16 cellular contexts compared by ENCODE assay signal in genomic region chr1:66265796-66266195, GRCh38.
DNase-seq lines count a peak whose midpoint lies in the region; ATAC-seq and TF ChIP-seq lines count a peak whose summit lies in the region.
"Had no signal": no experiment of that assay in that cellular context is flagged by ENCODE, and none has a peak within 500 bp of the region (broad histone marks: within the 10 kb centered on the region; RNA-seq: fewer than 3 reads in every experiment).

No MANE protein-coding gene starts in this region.

- DNase-seq in left ventricle myocardium superior (no peak), left cardiac atrium (no peak), right atrium auricular region (ENCODE audit: low spot score) (no peak), upper lobe of left lung (no peak), HEK293T (ENCODE audit: extremely low spot score) (no peak)
- DNase-seq: DMS79; H9; NK-92 treated with Interleukin-12 subunit alpha and Interleukin-12 subunit beta, amount 100 ng/mL, for 24 hours; SK-N-SH; stimulated activated CD4-positive, alpha-beta T cell treated with anti-CD3 and anti-CD28 coated beads, Interleukin-15, amount 100 ng/mL, for 24 hours had no signal

- H2AFZ ChIP-seq in OCI-LY1 (ENCODE audit: low read length) = no peak overlapping the region

- H3K36me3 Mint-ChIP-seq in activated T-helper 17 cell treated with anti-CD3 and anti-CD28 coated beads, Interleukin-2, amount 50 U/mL, for 72 hours (ENCODE audit: low read depth) = no peaks in the 10 kb centered on the region
- H3K36me3 Mint-ChIP-seq: memory B cell, type B pancreatic cell had no signal

- H3K9ac ChIP-seq in OCI-LY1 (ENCODE audit: low read length) = no peak overlapping the region
- H3K9ac ChIP-seq: SK-N-SH had no signal

- no peaks in the 10 kb centered on the region for H3K9me2 ChIP-seq in OCI-LY1 (ENCODE audit: low read depth, low read length)
- H3K9me2 ChIP-seq: SK-N-SH had no signal

- 50 to 63% methylated on average over 3 of the region's 3 CpGs for WGBS in upper lobe of left lung, 2 donors

- no peak overlapping the region for H3K4me3 Mint-ChIP-seq in activated T-helper 17 cell treated with anti-CD3 and anti-CD28 coated beads, Interleukin-2, amount 50 U/mL, for 72 hours
- H3K4me3 Mint-ChIP-seq: H9, memory B cell, type B pancreatic cell had no signal

- intact Hi-C loops in left ventricle myocardium superior (cut with micrococcal nuclease) = no loop called here
- intact Hi-C loops in left cardiac atrium (cut with DNase I) = no loop called here

- H3K27ac Mint-ChIP-seq in activated T-helper 17 cell treated with anti-CD3 and anti-CD28 coated beads, Interleukin-2, amount 50 U/mL, for 72 hours = no peak overlapping the region
- H3K27ac Mint-ChIP-seq: memory B cell, type B pancreatic cell had no signal

- H3K4me3 ChIP-seq in OCI-LY1 (ENCODE audit: low read depth, low read length, poor library complexity, severe bottlenecking) (no peak overlapping the region), right atrium auricular region (no peak overlapping the region), upper lobe of left lung (no peak overlapping the region)
- H3K4me3 ChIP-seq: esophagus muscularis mucosa had no signal

- H3K79me2 ChIP-seq in OCI-LY1 (ENCODE audit: insufficient read depth, low read length) = no peaks in the 10 kb centered on the region

- H3K4me2 ChIP-seq in OCI-LY1 (ENCODE audit: low read length) = no peak overlapping the region
- H3K4me2 ChIP-seq: SK-N-SH had no signal

- H3K4me1 ChIP-seq in OCI-LY1 (ENCODE audit: insufficient read depth, low read length, severe bottlenecking) (peaks cover 14% of the 10 kb centered on the region), right atrium auricular region (peaks cover 0 to 48% of the 10 kb centered on the region in 2 donors), upper lobe of left lung (peaks cover 16 to 46% (median 24%) of the 10 kb centered on the region in 4 donors)

- H4K20me1 ChIP-seq in OCI-LY1 (ENCODE audit: insufficient read depth, low read length) = no peaks in the 10 kb centered on the region

- POLR2A ChIA-PET in HEK293T (lab: Yijun Ruan, JAX) = interaction anchor here (1.5 kb wide), 1 partner anchor 66 kb away, joined by 4 read pairs; no protein-coding TSS in a partner anchor

- CTCF ChIA-PET in HEK293T (lab: Yijun Ruan, JAX) = interaction anchor here (0.9 kb wide), 1 partner anchor 181 kb away, joined by 3 read pairs; no protein-coding TSS in a partner anchor

- H3K27ac ChIP-seq in OCI-LY1 (ENCODE audit: low read depth, low read length, poor library complexity, severe bottlenecking) (no peak overlapping the region), right atrium auricular region (peak overlapping the region; percentile 62 to 93), upper lobe of left lung (peak overlapping the region in 3 of 4 donors; percentile 2 to 74 (median 56))
- H3K27ac ChIP-seq: esophagus muscularis mucosa had no signal

- TF ChIP-seq POLR2A in upper lobe of left lung (IDR thresholded peaks at IDR 0.05) = no peak

- TF ChIP-seq CTCF in OCI-LY1 (IDR thresholded peaks at IDR 0.05; ENCODE audit: low read length) (peak; percentile 21; the same call in 1 of the 2 replicates), right atrium auricular region (IDR thresholded peaks at IDR 0.05) (no peak), upper lobe of left lung (IDR thresholded peaks at IDR 0.05) (no peak)

- H3F3A ChIP-seq in OCI-LY1 (ENCODE audit: insufficient read depth, low read length) = no peaks in the 10 kb centered on the region

- ATAC-seq in left ventricle myocardium superior (peak; percentile 10), left cardiac atrium (no peak), upper lobe of left lung (ENCODE audit: low FRiP score in 2 of 2) (no peak), GM21528 (IDR thresholded peaks at IDR 0.05; ENCODE audit: low FRiP score, unreplicated experiment) (no peak)
- ATAC-seq in activated T-helper 17 cell treated with anti-CD3 and anti-CD28 coated beads, Interleukin-2, amount 50 U/mL, for 72 hours (replicated peaks) = no peak

- H3K4me1 Mint-ChIP-seq in activated T-helper 17 cell treated with anti-CD3 and anti-CD28 coated beads, Interleukin-2, amount 50 U/mL, for 72 hours = peaks cover 14% of the 10 kb centered on the region

- no peaks in the 10 kb centered on the region for H3K27me3 Mint-ChIP-seq in activated T-helper 17 cell treated with anti-CD3 and anti-CD28 coated beads, Interleukin-2, amount 50 U/mL, for 72 hours
- H3K27me3 Mint-ChIP-seq: memory B cell, type B pancreatic cell had no signal

- no peaks in the 10 kb centered on the region for H3K9me3 Mint-ChIP-seq in activated T-helper 17 cell treated with anti-CD3 and anti-CD28 coated beads, Interleukin-2, amount 50 U/mL, for 72 hours
- H3K9me3 Mint-ChIP-seq: H9, memory B cell, type B pancreatic cell had no signal

- no peaks in the 10 kb centered on the region for H3K36me3 ChIP-seq in OCI-LY1 (ENCODE audit: insufficient read depth, low read length)
- H3K36me3 ChIP-seq in right atrium auricular region = no peaks in the 10 kb centered on the region
- no peaks in the 10 kb centered on the region for H3K36me3 ChIP-seq in upper lobe of left lung
- H3K36me3 ChIP-seq: esophagus muscularis mucosa had no signal

- H3K27me3 ChIP-seq in OCI-LY1 (ENCODE audit: insufficient read depth, low read length) (no peaks in the 10 kb centered on the region), right atrium auricular region (no peaks in the 10 kb centered on the region), upper lobe of left lung (no peaks in the 10 kb centered on the region)
- H3K27me3 ChIP-seq: esophagus muscularis mucosa had no signal

- no peak for TF ChIP-seq EP300 in upper lobe of left lung (IDR thresholded peaks at IDR 0.05)

- H3K9me3 ChIP-seq in OCI-LY1 (ENCODE audit: low read length) (no peaks in the 10 kb centered on the region), right atrium auricular region (no peaks in the 10 kb centered on the region), upper lobe of left lung (no peaks in the 10 kb centered on the region)
- H3K9me3 ChIP-seq: esophagus muscularis mucosa, SK-N-SH had no signal

TF ChIP-seq in HEK293T, 16 proteins besides CTCF, POLR2A, EP300 and RAD21:
- no peak for TF ChIP-seq PKNOX1 (IDR thresholded peaks at IDR 0.05)
- no peak for TF ChIP-seq ELF4 (IDR thresholded peaks at IDR 0.05)
- TF ChIP-seq HDGF (IDR thresholded peaks at IDR 0.05; ENCODE audit: borderline replicate concordance) = no peak
- no peak for TF ChIP-seq FOXM1 (IDR thresholded peaks at IDR 0.05; ENCODE audit: borderline replicate concordance)
- TF ChIP-seq FOXA1 (IDR thresholded peaks at IDR 0.05) = no peak
- TF ChIP-seq SUZ12 (IDR thresholded peaks at IDR 0.05) = no peak
- TF ChIP-seq FOXK2 (IDR thresholded peaks at IDR 0.05) = no peak
- TF ChIP-seq NFRKB (IDR thresholded peaks at IDR 0.05) = no peak
- no peak for TF ChIP-seq CTBP1 (IDR thresholded peaks at IDR 0.05; ENCODE audit: borderline replicate concordance)
- TF ChIP-seq BHLHE40 (IDR thresholded peaks at IDR 0.05; ENCODE audit: borderline replicate concordance) = no peak
